1 cellular context compared by ENCODE assay signal in the genomic region with DNA sequence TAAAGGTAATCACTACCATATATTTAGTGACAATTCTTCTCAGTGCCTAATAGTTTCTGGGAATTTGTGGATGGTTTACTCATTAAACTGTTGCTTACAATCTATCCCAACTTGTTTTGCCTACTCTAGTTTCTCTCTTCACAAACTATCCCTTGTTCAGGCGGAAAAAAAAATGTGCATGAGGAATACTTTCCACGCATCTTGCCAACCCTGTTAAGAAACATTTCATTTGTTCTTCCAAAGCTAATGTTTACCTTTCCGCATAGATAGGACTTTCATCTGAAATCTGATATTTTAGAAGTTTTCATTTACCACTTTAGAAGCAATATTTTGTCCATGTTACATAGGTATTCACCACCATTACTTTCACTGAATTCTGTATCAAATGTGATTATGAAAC.
TF ChIP-seq lines count a peak whose summit lies in the region.

No MANE protein-coding gene starts in this region.

TF ChIP-seq in HepG2, 621 proteins besides CTCF, POLR2A, EP300 and RAD21 (continued from another document):
- TF ChIP-seq, protein P1, sequence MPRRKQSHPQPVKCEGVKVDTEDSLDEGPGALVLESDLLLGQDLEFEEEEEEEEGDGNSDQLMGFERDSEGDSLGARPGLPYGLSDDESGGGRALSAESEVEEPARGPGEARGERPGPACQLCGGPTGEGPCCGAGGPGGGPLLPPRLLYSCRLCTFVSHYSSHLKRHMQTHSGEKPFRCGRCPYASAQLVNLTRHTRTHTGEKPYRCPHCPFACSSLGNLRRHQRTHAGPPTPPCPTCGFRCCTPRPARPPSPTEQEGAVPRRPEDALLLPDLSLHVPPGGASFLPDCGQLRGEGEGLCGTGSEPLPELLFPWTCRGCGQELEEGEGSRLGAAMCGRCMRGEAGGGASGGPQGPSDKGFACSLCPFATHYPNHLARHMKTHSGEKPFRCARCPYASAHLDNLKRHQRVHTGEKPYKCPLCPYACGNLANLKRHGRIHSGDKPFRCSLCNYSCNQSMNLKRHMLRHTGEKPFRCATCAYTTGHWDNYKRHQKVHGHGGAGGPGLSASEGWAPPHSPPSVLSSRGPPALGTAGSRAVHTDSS (CRISPR knock-in tag; conservative IDR thresholded peaks at IDR 0.05) = no peak
- TF ChIP-seq, protein P2, sequence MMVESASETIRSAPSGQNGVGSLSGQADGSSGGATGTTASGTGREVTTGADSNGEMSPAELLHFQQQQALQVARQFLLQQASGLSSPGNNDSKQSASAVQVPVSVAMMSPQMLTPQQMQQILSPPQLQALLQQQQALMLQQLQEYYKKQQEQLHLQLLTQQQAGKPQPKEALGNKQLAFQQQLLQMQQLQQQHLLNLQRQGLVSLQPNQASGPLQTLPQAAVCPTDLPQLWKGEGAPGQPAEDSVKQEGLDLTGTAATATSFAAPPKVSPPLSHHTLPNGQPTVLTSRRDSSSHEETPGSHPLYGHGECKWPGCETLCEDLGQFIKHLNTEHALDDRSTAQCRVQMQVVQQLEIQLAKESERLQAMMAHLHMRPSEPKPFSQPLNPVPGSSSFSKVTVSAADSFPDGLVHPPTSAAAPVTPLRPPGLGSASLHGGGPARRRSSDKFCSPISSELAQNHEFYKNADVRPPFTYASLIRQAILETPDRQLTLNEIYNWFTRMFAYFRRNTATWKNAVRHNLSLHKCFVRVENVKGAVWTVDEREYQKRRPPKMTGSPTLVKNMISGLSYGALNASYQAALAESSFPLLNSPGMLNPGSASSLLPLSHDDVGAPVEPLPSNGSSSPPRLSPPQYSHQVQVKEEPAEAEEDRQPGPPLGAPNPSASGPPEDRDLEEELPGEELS (CRISPR knock-in tag; IDR thresholded peaks at IDR 0.05) = peak; percentile 83
- TF ChIP-seq MZF1 (CRISPR knock-in tag; IDR thresholded peaks at IDR 0.05; ENCODE audit: borderline replicate concordance) (no peak), FOSL1 (CRISPR knock-in tag; IDR thresholded peaks at IDR 0.05; ENCODE audit: borderline replicate concordance) (peak; percentile 73; the same call in 1 of the 2 replicates), REL (CRISPR knock-in tag; conservative IDR thresholded peaks at IDR 0.05) (no peak)
- TF ChIP-seq, protein P3, sequence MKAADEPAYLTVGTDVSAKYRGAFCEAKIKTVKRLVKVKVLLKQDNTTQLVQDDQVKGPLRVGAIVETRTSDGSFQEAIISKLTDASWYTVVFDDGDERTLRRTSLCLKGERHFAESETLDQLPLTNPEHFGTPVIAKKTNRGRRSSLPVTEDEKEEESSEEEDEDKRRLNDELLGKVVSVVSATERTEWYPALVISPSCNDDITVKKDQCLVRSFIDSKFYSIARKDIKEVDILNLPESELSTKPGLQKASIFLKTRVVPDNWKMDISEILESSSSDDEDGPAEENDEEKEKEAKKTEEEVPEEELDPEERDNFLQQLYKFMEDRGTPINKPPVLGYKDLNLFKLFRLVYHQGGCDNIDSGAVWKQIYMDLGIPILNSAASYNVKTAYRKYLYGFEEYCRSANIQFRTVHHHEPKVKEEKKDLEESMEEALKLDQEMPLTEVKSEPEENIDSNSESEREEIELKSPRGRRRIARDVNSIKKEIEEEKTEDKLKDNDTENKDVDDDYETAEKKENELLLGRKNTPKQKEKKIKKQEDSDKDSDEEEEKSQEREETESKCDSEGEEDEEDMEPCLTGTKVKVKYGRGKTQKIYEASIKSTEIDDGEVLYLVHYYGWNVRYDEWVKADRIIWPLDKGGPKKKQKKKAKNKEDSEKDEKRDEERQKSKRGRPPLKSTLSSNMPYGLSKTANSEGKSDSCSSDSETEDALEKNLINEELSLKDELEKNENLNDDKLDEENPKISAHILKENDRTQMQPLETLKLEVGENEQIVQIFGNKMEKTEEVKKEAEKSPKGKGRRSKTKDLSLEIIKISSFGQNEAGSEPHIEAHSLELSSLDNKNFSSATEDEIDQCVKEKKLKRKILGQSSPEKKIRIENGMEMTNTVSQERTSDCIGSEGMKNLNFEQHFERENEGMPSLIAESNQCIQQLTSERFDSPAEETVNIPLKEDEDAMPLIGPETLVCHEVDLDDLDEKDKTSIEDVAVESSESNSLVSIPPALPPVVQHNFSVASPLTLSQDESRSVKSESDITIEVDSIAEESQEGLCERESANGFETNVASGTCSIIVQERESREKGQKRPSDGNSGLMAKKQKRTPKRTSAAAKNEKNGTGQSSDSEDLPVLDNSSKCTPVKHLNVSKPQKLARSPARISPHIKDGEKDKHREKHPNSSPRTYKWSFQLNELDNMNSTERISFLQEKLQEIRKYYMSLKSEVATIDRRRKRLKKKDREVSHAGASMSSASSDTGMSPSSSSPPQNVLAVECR (CRISPR knock-in tag; IDR thresholded peaks at IDR 0.05; ENCODE audit: borderline replicate concordance) = no peak
- TF ChIP-seq, protein P4, sequence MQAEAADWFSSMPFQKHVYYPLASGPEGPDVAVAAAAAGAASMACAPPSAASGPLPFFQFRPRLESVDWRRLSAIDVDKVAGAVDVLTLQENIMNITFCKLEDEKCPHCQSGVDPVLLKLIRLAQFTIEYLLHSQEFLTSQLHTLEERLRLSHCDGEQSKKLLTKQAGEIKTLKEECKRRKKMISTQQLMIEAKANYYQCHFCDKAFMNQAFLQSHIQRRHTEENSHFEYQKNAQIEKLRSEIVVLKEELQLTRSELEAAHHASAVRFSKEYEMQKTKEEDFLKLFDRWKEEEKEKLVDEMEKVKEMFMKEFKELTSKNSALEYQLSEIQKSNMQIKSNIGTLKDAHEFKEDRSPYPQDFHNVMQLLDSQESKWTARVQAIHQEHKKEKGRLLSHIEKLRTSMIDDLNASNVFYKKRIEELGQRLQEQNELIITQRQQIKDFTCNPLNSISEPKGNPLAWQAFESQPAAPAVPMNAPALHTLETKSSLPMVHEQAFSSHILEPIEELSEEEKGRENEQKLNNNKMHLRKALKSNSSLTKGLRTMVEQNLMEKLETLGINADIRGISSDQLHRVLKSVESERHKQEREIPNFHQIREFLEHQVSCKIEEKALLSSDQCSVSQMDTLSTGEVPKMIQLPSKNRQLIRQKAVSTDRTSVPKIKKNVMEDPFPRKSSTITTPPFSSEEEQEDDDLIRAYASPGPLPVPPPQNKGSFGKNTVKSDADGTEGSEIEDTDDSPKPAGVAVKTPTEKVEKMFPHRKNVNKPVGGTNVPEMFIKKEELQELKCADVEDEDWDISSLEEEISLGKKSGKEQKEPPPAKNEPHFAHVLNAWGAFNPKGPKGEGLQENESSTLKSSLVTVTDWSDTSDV (CRISPR knock-in tag; IDR thresholded peaks at IDR 0.05) = no peak
